8 cellular contexts compared by ENCODE assay signal in the genomic region with DNA sequence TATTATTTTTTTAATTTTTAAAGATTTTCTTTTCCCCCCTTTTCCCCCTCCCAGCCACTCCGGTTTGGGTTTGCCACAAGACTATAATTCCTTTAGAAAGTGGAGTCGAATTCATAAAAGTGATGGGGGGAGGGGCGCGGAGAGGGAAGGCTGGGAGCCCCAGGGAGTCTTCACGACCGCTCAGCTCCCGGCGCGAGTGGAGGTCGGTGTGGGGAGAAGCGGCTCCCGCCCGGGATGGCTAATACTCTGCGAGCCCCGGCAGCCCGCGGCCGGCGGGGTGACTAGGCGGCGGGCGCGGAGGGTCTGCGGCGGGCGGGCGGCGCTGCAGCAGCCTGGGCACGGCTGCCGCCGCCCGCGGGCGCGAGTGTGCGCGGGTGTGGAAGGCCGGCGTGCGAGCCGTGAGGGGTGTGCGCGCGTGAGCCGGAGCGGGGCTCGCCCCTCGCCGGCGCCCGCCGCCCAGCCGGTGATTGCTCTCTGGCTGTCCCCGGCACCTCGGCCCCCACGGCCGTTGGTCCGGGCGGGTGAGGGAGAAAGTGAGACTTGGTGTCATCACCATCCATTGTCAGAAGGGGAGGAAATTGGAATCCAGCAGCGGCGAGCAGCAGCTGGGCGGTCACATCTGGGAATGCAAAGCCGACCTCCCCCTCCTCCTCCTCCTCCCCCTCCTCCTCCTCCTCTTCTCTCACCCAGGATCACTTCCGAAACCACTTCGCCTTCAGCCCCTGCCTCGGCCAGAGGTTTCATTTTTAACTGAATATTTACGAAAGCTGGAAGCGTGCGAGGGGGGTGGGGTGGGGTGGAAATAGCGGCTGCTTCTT. TPM values are rescaled to one million over a fixed set of nuclear protein-coding genes. Genes with fewer than 3 reads are reported as not detected.
DNase-seq lines count a peak whose midpoint lies in the region; ATAC-seq and TF ChIP-seq lines count a peak whose summit lies in the region.

A gene with protein sequence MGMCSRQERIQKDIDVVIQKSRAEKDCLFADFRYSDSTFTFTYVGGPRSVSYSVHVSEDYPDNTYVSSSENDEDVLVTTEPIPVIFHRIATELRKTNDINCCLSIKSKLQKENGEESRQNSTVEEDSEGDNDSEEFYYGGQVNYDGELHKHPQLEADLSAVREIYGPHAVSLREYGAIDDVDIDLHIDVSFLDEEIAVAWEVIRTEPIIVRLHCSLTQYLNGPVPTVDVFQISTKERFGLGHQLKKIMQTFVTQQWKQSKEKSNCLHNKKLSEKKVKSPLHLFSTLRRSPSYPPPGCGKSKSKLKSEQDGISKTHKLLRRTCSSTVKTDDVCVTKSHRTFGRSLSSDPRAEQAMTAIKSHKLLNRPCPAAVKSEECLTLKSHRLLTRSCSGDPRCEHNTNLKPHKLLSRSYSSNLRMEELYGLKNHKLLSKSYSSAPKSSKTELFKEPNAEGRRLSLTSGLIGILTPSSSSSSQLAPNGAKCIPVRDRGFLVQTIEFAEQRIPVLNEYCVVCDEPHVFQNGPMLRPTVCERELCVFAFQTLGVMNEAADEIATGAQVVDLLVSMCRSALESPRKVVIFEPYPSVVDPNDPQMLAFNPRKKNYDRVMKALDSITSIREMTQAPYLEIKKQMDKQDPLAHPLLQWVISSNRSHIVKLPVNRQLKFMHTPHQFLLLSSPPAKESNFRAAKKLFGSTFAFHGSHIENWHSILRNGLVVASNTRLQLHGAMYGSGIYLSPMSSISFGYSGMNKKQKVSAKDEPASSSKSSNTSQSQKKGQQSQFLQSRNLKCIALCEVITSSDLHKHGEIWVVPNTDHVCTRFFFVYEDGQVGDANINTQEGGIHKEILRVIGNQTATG (plus strand): TSS at position 377 of the 818 bp plus-strand sequence. CDS start 459 bp downstream, outside the sequence.

- peaks cover 23% of the 10 kb centered on the region for H3K4me1 Mint-ChIP-seq in activated T-helper 17 cell treated with anti-CD3 and anti-CD28 coated beads, Interleukin-2, amount 50 U/mL, for 72 hours
- peaks cover 58% of the 10 kb centered on the region for H3K4me1 Mint-ChIP-seq in nephron progenitor cell

- peak within 1 kb of the TSS; percentile 99 for H3K27ac Mint-ChIP-seq in activated T-helper 17 cell treated with anti-CD3 and anti-CD28 coated beads, Interleukin-2, amount 50 U/mL, for 72 hours
- H3K27ac Mint-ChIP-seq in nephron progenitor cell, result peak within 1 kb of the TSS; percentile 95

- H3K4me3 ChIP-seq in fibroblast of villous mesenchyme (ENCODE audit: low read depth, low read length), result peak within 1 kb of the TSS; percentile 91

- H3K4me3 Mint-ChIP-seq in activated T-helper 17 cell treated with anti-CD3 and anti-CD28 coated beads, Interleukin-2, amount 50 U/mL, for 72 hours, result peak within 1 kb of the TSS; percentile 99
- peak within 1 kb of the TSS; percentile 99 for H3K4me3 Mint-ChIP-seq in nephron progenitor cell

- H3K27ac ChIP-seq in temporal lobe (ENCODE audit: low read depth, low read length), result peak within 1 kb of the TSS; percentile 36

- H3K36me3 Mint-ChIP-seq in activated T-helper 17 cell treated with anti-CD3 and anti-CD28 coated beads, Interleukin-2, amount 50 U/mL, for 72 hours (ENCODE audit: low read depth), result peaks cover 27% of the 10 kb centered on the region
- H3K36me3 Mint-ChIP-seq in nephron progenitor cell (ENCODE audit: low read depth), result no peaks in the 10 kb centered on the region

- DNase-seq in NCI-H1417 (lab: John Stamatoyannopoulos, UW) (peak; percentile 61 to 76 (median 63)), NCI-H1417 treated with DMSO at 0.1 percent for 48 hours (lab: John Stamatoyannopoulos, UW) (no peak), OCI-M1 (lab: John Stamatoyannopoulos, UW) (peak; percentile 79), fibroblast of villous mesenchyme (ENCODE audit: low read depth) (peak; percentile 62), nephron progenitor cell (peak; percentile 68)

- H3K27me3 Mint-ChIP-seq in activated T-helper 17 cell treated with anti-CD3 and anti-CD28 coated beads, Interleukin-2, amount 50 U/mL, for 72 hours, result no peaks in the 10 kb centered on the region
- no peaks in the 10 kb centered on the region for H3K27me3 Mint-ChIP-seq in nephron progenitor cell (ENCODE audit: low read depth, poor library complexity)

- ATAC-seq in HG03039 (IDR thresholded peaks at IDR 0.05; ENCODE audit: unreplicated experiment), result peak; percentile 42
- peak; percentile 66 for ATAC-seq in activated T-helper 17 cell treated with anti-CD3 and anti-CD28 coated beads, Interleukin-2, amount 50 U/mL, for 72 hours (replicated peaks)

- no peaks in the 10 kb centered on the region for H3K9me3 Mint-ChIP-seq in activated T-helper 17 cell treated with anti-CD3 and anti-CD28 coated beads, Interleukin-2, amount 50 U/mL, for 72 hours
- no peaks in the 10 kb centered on the region for H3K9me3 Mint-ChIP-seq in nephron progenitor cell

- no peak for TF ChIP-seq CTCF in fibroblast of villous mesenchyme (IDR thresholded peaks at IDR 0.05; ENCODE audit: insufficient read depth, low read depth, low read length)
- no peak for TF ChIP-seq CTCF in nephron progenitor cell (IDR thresholded peaks at IDR 0.05)

RNA-seq across cellular contexts. Expression of the gene that starts here (rescaled TPM):
- 10 to 100 TPM; 32.4 to 57.2 TPM for total RNA-seq in activated T-helper 17 cell treated with anti-CD3 and anti-CD28 coated beads, Interleukin-2, amount 50 U/mL, for 72 hours
- total RNA-seq in fibroblast of villous mesenchyme (11.3 and 12.5 TPM in 2 replicates), temporal lobe (44.0 TPM)
